Comparison of ENCODE assay signal across 11 cellular contexts in the genomic region with DNA sequence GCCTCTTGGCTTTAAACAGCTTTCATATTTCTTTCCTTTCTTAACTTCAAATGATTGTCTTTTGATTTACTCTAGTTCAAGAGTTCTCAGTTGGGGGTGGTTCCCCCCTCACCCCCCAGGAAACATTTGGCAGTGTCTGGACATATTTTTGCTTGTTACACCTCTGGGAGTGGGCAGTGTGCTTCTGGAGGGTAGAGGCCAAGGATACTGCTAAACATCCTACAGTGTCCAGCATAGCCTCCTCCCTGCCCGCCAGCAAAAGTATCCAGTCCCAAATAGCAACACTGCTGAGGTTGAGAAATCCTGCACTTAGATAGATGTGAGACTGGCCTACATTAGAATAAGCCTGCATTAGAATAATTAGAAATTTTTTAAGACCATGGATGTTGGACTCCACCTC. TPM values are rescaled to one million over a fixed set of nuclear protein-coding genes. Genes with fewer than 3 reads are reported as not detected.
DNase-seq lines count a peak whose midpoint lies in the region; ATAC-seq and TF ChIP-seq lines count a peak whose summit lies in the region.
"Had no signal": no experiment of that assay in that cellular context is flagged by ENCODE, and none has a peak within 500 bp of the region (broad histone marks: within the 10 kb centered on the region; RNA-seq: fewer than 3 reads in every experiment).

No MANE protein-coding gene starts in this region.

- no peak for TF ChIP-seq CTCF in type B pancreatic cell (conservative IDR thresholded peaks at IDR 0.05)

- H2BK5ac ChIP-seq in mesenchymal stem cell (ENCODE audit: low read depth, low read length, poor library complexity, severe bottlenecking), result no peak overlapping the region

- peaks cover 60% of the 10 kb centered on the region for H3K4me1 Mint-ChIP-seq in activated naive CD4-positive, alpha-beta T cell treated with anti-CD3 and anti-CD28 coated beads, Interleukin-2, amount 50 U/mL, for 24 hours
- H3K4me1 Mint-ChIP-seq in activated T-cell treated with anti-CD3 and anti-CD28 coated beads, Interleukin-2, amount 50 U/mL, for 72 hours (ENCODE audit: low read depth), result peaks cover 77% of the 10 kb centered on the region
- peaks cover 44% of the 10 kb centered on the region for H3K4me1 Mint-ChIP-seq in type B pancreatic cell (ENCODE audit: unreplicated experiment)

- H2AK5ac ChIP-seq in mesenchymal stem cell (ENCODE audit: low read length, severe bottlenecking), result no peak overlapping the region

- no peak overlapping the region for H3K27ac Mint-ChIP-seq in activated naive CD4-positive, alpha-beta T cell treated with anti-CD3 and anti-CD28 coated beads, Interleukin-2, amount 50 U/mL, for 24 hours
- H3K27ac Mint-ChIP-seq in activated T-cell treated with anti-CD3 and anti-CD28 coated beads, Interleukin-2, amount 50 U/mL, for 72 hours, result peak overlapping the region; percentile 59
- H3K27ac Mint-ChIP-seq in type B pancreatic cell, result peak overlapping the region; percentile 59

- H3K27ac ChIP-seq in mesenchymal stem cell (ENCODE audit: low read length, poor library complexity, severe bottlenecking), result no peak overlapping the region
- H3K27ac ChIP-seq: Peyer's patch had no signal

- H2BK15ac ChIP-seq in mesenchymal stem cell (ENCODE audit: low read depth, poor library complexity, severe bottlenecking), result no peak overlapping the region

- H3K9me3 ChIP-seq in mesenchymal stem cell (ENCODE audit: control insufficient read depth, low read length), result no peaks in the 10 kb centered on the region
- H3K9me3 ChIP-seq: Peyer's patch had no signal

- peak overlapping the region; percentile 86 for H3K4me3 Mint-ChIP-seq in activated naive CD4-positive, alpha-beta T cell treated with anti-CD3 and anti-CD28 coated beads, Interleukin-2, amount 50 U/mL, for 24 hours
- peak overlapping the region; percentile 76 to 79 for H3K4me3 Mint-ChIP-seq in activated T-cell treated with anti-CD3 and anti-CD28 coated beads, Interleukin-2, amount 50 U/mL, for 72 hours
- H3K4me3 Mint-ChIP-seq in type B pancreatic cell, result peak overlapping the region; percentile 71

- H3K4ac ChIP-seq in mesenchymal stem cell (ENCODE audit: low read depth in 1 of 2, low read length in 2 of 2), result no peak overlapping the region

- peaks cover 9% of the 10 kb centered on the region for H3K36me3 Mint-ChIP-seq in activated naive CD4-positive, alpha-beta T cell treated with anti-CD3 and anti-CD28 coated beads, Interleukin-2, amount 50 U/mL, for 24 hours
- H3K36me3 Mint-ChIP-seq in activated T-cell treated with anti-CD3 and anti-CD28 coated beads, Interleukin-2, amount 50 U/mL, for 72 hours (ENCODE audit: insufficient read depth in 2 of 2), result peaks cover 2 to 9% of the 10 kb centered on the region in 2 donors
- H3K36me3 Mint-ChIP-seq in type B pancreatic cell, result peaks cover 23% of the 10 kb centered on the region

- H4K8ac ChIP-seq in mesenchymal stem cell (ENCODE audit: low read length), result no peak overlapping the region

- H3K4me2 ChIP-seq in mesenchymal stem cell (ENCODE audit: low read length, poor library complexity, severe bottlenecking), result no peak overlapping the region

- H2BK12ac ChIP-seq in mesenchymal stem cell (ENCODE audit: low read length in 2 of 2), result no peak overlapping the region

- no peak overlapping the region for H3K18ac ChIP-seq in mesenchymal stem cell (ENCODE audit: low read depth in 1 of 2, low read length in 2 of 2)

- H3K27me3 ChIP-seq in mesenchymal stem cell (ENCODE audit: control insufficient read depth in 1 of 2, insufficient read depth in 1 of 2, low read length in 2 of 2), result no peaks in the 10 kb centered on the region
- H3K27me3 ChIP-seq: Peyer's patch had no signal

- no peaks in the 10 kb centered on the region for H3K9me3 Mint-ChIP-seq in activated naive CD4-positive, alpha-beta T cell treated with anti-CD3 and anti-CD28 coated beads, Interleukin-2, amount 50 U/mL, for 24 hours
- no peaks in the 10 kb centered on the region for H3K9me3 Mint-ChIP-seq in activated T-cell treated with anti-CD3 and anti-CD28 coated beads, Interleukin-2, amount 50 U/mL, for 72 hours
- H3K9me3 Mint-ChIP-seq in type B pancreatic cell, result no peaks in the 10 kb centered on the region

- peak overlapping the region; percentile 30 for H3K9ac ChIP-seq in mesenchymal stem cell (ENCODE audit: low read length)

- no peak for DNase-seq in activated naive CD4-positive, alpha-beta T cell treated with anti-CD3 and anti-CD28 coated beads, Interleukin-2, amount 50 U/mL, for 16 hours
- DNase-seq in activated T-cell treated with anti-CD3 and anti-CD28 coated beads, Interleukin-2, amount 50 U/mL, for 72 hours, result no peak
- DNase-seq in mesenchymal stem cell (no peak), type B pancreatic cell (ENCODE audit: extremely low spot score, unreplicated experiment) (no peak), hypothalamus (lab: John Stamatoyannopoulos, UW) (no peak)
- DNase-seq: amygdala, KBM-7 had no signal

- H4K91ac ChIP-seq in mesenchymal stem cell (ENCODE audit: low read length), result no peak overlapping the region

- H3K79me1 ChIP-seq in mesenchymal stem cell (replicated peaks; ENCODE audit: low read length, poor library complexity, severe bottlenecking), result no peaks in the 10 kb centered on the region

- no peak overlapping the region for H2BK120ac ChIP-seq in mesenchymal stem cell (ENCODE audit: low read depth, low read length)

- no peak overlapping the region for H2AFZ ChIP-seq in mesenchymal stem cell (ENCODE audit: low read depth, low read length)

- peaks cover 11% of the 10 kb centered on the region for H3K4me1 ChIP-seq in mesenchymal stem cell (ENCODE audit: control insufficient read depth, insufficient read depth, low read depth, low read length)

- no peak for ATAC-seq in activated T-cell treated with anti-CD3 and anti-CD28 coated beads, Interleukin-2, amount 50 U/mL, for 72 hours (replicated peaks in 1 of 2)
- ATAC-seq in GM18861 (IDR thresholded peaks at IDR 0.05; ENCODE audit: unreplicated experiment), result no peak
- no peak for ATAC-seq in HG03521 (IDR thresholded peaks at IDR 0.05; ENCODE audit: unreplicated experiment)

- H3K14ac ChIP-seq in mesenchymal stem cell (ENCODE audit: low read length in 2 of 2), result no peak overlapping the region

- H3K36me3 ChIP-seq in mesenchymal stem cell (ENCODE audit: control insufficient read depth in 1 of 2, insufficient read depth in 2 of 2, low read depth in 1 of 2, low read length in 2 of 2), result peaks cover 2 to 4% of the 10 kb centered on the region in 2 experiments
- H3K36me3 ChIP-seq: Peyer's patch had no signal

- no peaks in the 10 kb centered on the region for H3K27me3 Mint-ChIP-seq in activated naive CD4-positive, alpha-beta T cell treated with anti-CD3 and anti-CD28 coated beads, Interleukin-2, amount 50 U/mL, for 24 hours
- no peaks in the 10 kb centered on the region for H3K27me3 Mint-ChIP-seq in activated T-cell treated with anti-CD3 and anti-CD28 coated beads, Interleukin-2, amount 50 U/mL, for 72 hours (ENCODE audit: low read depth)
- peaks cover 5% of the 10 kb centered on the region for H3K27me3 Mint-ChIP-seq in type B pancreatic cell

- H3K23ac ChIP-seq in mesenchymal stem cell (ENCODE audit: low read length in 2 of 2), result no peak overlapping the region

- H3K4me3 ChIP-seq in mesenchymal stem cell (ENCODE audit: insufficient read depth in 1 of 2, low read depth in 1 of 2, low read length in 2 of 2), result no peak overlapping the region

- 100% methylated on average over 1 of the region's 1 CpG for WGBS in mesenchymal stem cell

RNA-seq across cellular contexts. Expression of gene PPP6R3, which starts 3.2 kb away (rescaled TPM):
- total RNA-seq in activated T-cell treated with anti-CD3 and anti-CD28 coated beads, Interleukin-2, amount 50 U/mL, for 72 hours, result 100 to 1,000 TPM; 111 to 128 TPM
- 39.3 TPM for polyA plus RNA-seq in mesenchymal stem cell (2013, experiment 1 of 2)
- 39.5 TPM for polyA plus RNA-seq in mesenchymal stem cell (2013, experiment 2 of 2)
- total RNA-seq in type B pancreatic cell (ENCODE audit: low replicate concordance), result 102 and 104 TPM in 2 replicates
